Comparison of ENCODE assay signal across 9 cellular contexts in the genomic region with DNA sequence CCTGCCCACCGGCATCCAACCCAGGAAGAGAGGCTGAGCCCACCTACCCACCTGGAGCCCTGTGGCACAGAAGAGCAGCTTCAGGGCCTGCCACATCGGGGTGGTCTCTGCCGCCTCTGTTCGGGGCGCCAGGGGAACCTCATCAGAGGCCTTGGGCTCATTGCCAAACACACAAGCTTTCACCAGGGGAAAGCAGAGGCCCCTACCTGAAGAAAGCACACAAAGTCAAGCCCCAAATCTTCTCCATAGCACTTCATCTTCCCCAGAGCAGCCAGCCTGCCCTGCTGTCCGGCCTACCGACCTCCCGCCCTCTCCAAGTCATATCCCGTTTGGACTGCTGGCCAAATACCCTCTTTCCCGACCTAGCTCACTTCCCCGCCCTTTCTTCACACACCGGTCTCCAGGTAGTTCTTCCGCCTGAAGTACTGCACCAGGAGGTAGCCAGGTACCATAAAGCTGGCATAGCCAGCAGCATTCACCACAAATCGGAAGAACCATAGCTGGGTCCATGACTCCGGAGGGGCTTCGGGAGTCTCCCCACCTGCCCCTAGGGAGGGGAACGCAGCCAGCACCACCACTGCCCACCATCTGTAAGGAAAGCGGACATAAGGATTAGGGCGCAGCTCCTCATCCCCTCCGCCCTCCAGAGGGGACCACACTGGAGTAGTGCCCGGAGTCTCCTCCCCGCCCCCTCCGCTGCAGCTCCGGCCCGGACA. TPM values are rescaled to one million over a fixed set of nuclear protein-coding genes. Genes with fewer than 3 reads are reported as not detected.
DNase-seq lines count a peak whose midpoint lies in the region; ATAC-seq, FAIRE-seq and TF ChIP-seq lines count a peak whose summit lies in the region.
"Had no signal": no experiment of that assay in that cellular context is flagged by ENCODE, and none has a peak within 500 bp of the region (broad histone marks: within the 10 kb centered on the region; RNA-seq: fewer than 3 reads in every experiment).

No MANE protein-coding gene starts in this region.

- FAIRE-seq in A549 (lab: Jason Lieb, UNC): no peak
- FAIRE-seq: islet of Langerhans had no signal

- no peaks in the 10 kb centered on the region for H3K9me3 Mint-ChIP-seq in activated CD8-positive, alpha-beta T cell treated with anti-CD3 and anti-CD28 coated beads, Interleukin-2, amount 10 ng/mL, durations not matched to agents 7 days and 5 days (ENCODE audit: insufficient read depth)

- TF ChIP-seq RAD21 in A549 (conservative IDR thresholded peaks at IDR 0.05 in 1 of 2, IDR thresholded peaks at IDR 0.05 in 1 of 2): no peak

- DNase-seq in A549 (ENCODE audit: low read depth in 1 of 2, low spot score in 1 of 2): peak in 1 of 2 experiments; percentile 19
- no peak for DNase-seq in activated CD8-positive, alpha-beta T cell treated with anti-CD3 and anti-CD28 coated beads, Interleukin-2, amount 10 ng/mL, durations not matched to agents 7 days and 5 days
- no peak for DNase-seq in fibroblast of villous mesenchyme (ENCODE audit: low read depth)
- DNase-seq in retinal pigment epithelial cell (ENCODE audit: low read depth): no peak
- DNase-seq in OCI-M2 (lab: John Stamatoyannopoulos, UW; ENCODE audit: unreplicated experiment): no peak
- DNase-seq in NCI-H2081 treated with DMSO at 0.1 percent for 48 hours (lab: John Stamatoyannopoulos, UW): no peak
- DNase-seq in OCI-M1 (lab: John Stamatoyannopoulos, UW): no peak

- TF ChIP-seq EP300 in A549 (IDR thresholded peaks at IDR 0.05): no peak

- TF ChIP-seq CTCF in A549 (IDR thresholded peaks at IDR 0.05) (no peak), fibroblast of villous mesenchyme (IDR thresholded peaks at IDR 0.05; ENCODE audit: insufficient read depth, low read depth, low read length) (no peak), retinal pigment epithelial cell (conservative IDR thresholded peaks at IDR 0.05; ENCODE audit: low read depth, low read length) (peak; percentile 2)

- H3K9me3 ChIP-seq in A549: no peaks in the 10 kb centered on the region

- no peaks in the 10 kb centered on the region for H3K27me3 Mint-ChIP-seq in activated CD8-positive, alpha-beta T cell treated with anti-CD3 and anti-CD28 coated beads, Interleukin-2, amount 10 ng/mL, durations not matched to agents 7 days and 5 days (ENCODE audit: low read depth)

- CTCF ChIA-PET in A549 (lab: Yijun Ruan, JAX): interaction anchor here (0.6 to 3.7 kb wide), 15 partner anchors 10 to 160 kb away, joined by 3 to 29 read pairs (median 4); a partner anchor contains a TSS
- CTCF ChIA-PET in activated CD8-positive, alpha-beta T cell treated with anti-CD3 and anti-CD28 coated beads, Interleukin-2, amount 10 ng/mL, durations not matched to agents 7 days and 5 days (lab: Charles Lee): interaction anchor here (0.6 to 5.8 kb wide), 21 partner anchors 8 to 1252 kb away, joined by 3 to 75 read pairs (median 5); a partner anchor contains a TSS

- H3K4me2 ChIP-seq in A549: peak overlapping the region; percentile 88

- H3K4me1 Mint-ChIP-seq in activated CD8-positive, alpha-beta T cell treated with anti-CD3 and anti-CD28 coated beads, Interleukin-2, amount 10 ng/mL, durations not matched to agents 7 days and 5 days (ENCODE audit: low read depth): peaks cover 62% of the 10 kb centered on the region

- ATAC-seq in A549: peak; percentile 26 to 51
- ATAC-seq in GM19455 (IDR thresholded peaks at IDR 0.05; ENCODE audit: unreplicated experiment): peak; percentile 21
- ATAC-seq in activated CD8-positive, alpha-beta T cell treated with anti-CD3 and anti-CD28 coated beads, Interleukin-2, amount 10 ng/mL, durations not matched to agents 7 days and 5 days: peak; percentile 25

- H3K4me1 ChIP-seq in A549: peaks cover 33% of the 10 kb centered on the region

- 37% methylated on average over 19 of the region's 25 CpGs for WGBS in A549 (ENCODE audit: missing lambda C conversion rate)

- POLR2A ChIA-PET in A549 (lab: Yijun Ruan, JAX): interaction anchor here (1.2 to 1.7 kb wide), 2 partner anchors 10 to 160 kb away, joined by 4 to 38 read pairs; a partner anchor contains a TSS
- POLR2A ChIA-PET in activated CD8-positive, alpha-beta T cell treated with anti-CD3 and anti-CD28 coated beads, Interleukin-2, amount 10 ng/mL, durations not matched to agents 7 days and 5 days (lab: Charles Lee): interaction anchor here (0.9 to 3.7 kb wide), 8 partner anchors 10 to 627 kb away, joined by 3 to 104 read pairs (median 4); a partner anchor contains a TSS

- H3K4me3 Mint-ChIP-seq in activated CD8-positive, alpha-beta T cell treated with anti-CD3 and anti-CD28 coated beads, Interleukin-2, amount 10 ng/mL, durations not matched to agents 7 days and 5 days: peak overlapping the region; percentile 85

- peaks cover 70% of the 10 kb centered on the region for H3K36me3 Mint-ChIP-seq in activated CD8-positive, alpha-beta T cell treated with anti-CD3 and anti-CD28 coated beads, Interleukin-2, amount 10 ng/mL, durations not matched to agents 7 days and 5 days (ENCODE audit: low read depth)

- TF ChIP-seq POLR2A in A549 (IDR thresholded peaks at IDR 0.05; ENCODE audit: low read length): no peak

- peak overlapping the region; percentile 93 to 99 for H3K27ac ChIP-seq in A549

- H3K27ac Mint-ChIP-seq in activated CD8-positive, alpha-beta T cell treated with anti-CD3 and anti-CD28 coated beads, Interleukin-2, amount 10 ng/mL, durations not matched to agents 7 days and 5 days: peak overlapping the region; percentile 75

- H3K4me3 ChIP-seq in A549: peak overlapping the region; percentile 96
- peak overlapping the region; percentile 93 for H3K4me3 ChIP-seq in fibroblast of villous mesenchyme (ENCODE audit: low read depth, low read length)
- H3K4me3 ChIP-seq in retinal pigment epithelial cell (ENCODE audit: low read length): peak overlapping the region; percentile 83

TF ChIP-seq in A549, 52 proteins besides CTCF, POLR2A, EP300 and RAD21 (continues in another document):
- no peak for TF ChIP-seq CBX2 (IDR thresholded peaks at IDR 0.05; ENCODE audit: borderline replicate concordance, low read depth)
- TF ChIP-seq, protein P1, sequence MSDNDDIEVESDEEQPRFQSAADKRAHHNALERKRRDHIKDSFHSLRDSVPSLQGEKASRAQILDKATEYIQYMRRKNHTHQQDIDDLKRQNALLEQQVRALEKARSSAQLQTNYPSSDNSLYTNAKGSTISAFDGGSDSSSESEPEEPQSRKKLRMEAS (IDR thresholded peaks at IDR 0.05): no peak
- no peak for TF ChIP-seq RNF2 (IDR thresholded peaks at IDR 0.05; ENCODE audit: borderline replicate concordance, low read depth)
- no peak for TF ChIP-seq FOSB (CRISPR knock-in tag; IDR thresholded peaks at IDR 0.05)
- TF ChIP-seq ZC3H11A (IDR thresholded peaks at IDR 0.05): no peak
- no peak for TF ChIP-seq RFX5 (IDR thresholded peaks at IDR 0.05)
- TF ChIP-seq CHD4 (IDR thresholded peaks at IDR 0.05; ENCODE audit: borderline replicate concordance): no peak

RNA-seq across cellular contexts. Expression of a gene that starts 0.9 kb away (rescaled TPM):
- polyA plus RNA-seq in A549 (2011; rRNA removed) (44.5 and 61.4 TPM in 2 replicates), A549 (2017; fragmentation: RNase III; extraction: RNeasy Plus Mini Kit Qiagen cat#74134 plus additional on column Dnase treatment) (38.7 to 45.6 TPM (median 45.5 TPM) in 3 replicates)
- 56.6 and 84.2 TPM in 2 replicates for polyA plus RNA-seq in A549 (2012; cell fraction: cytosol; rRNA removed)
- 60.0 and 63.0 TPM in 2 replicates for polyA plus RNA-seq in A549 (2012; cell fraction: nucleus; rRNA removed)
- 44.0 and 52.2 TPM in 2 replicates for polyA minus RNA-seq in A549 (2011; rRNA and poly(A)+ RNA removed)
- total RNA-seq in activated CD8-positive, alpha-beta T cell treated with anti-CD3 and anti-CD28 coated beads, Interleukin-2, amount 10 ng/mL, durations not matched to agents 7 days and 5 days: 10 to 100 TPM; 31.6 to 32.8 TPM
- 84.7 and 92.8 TPM in 2 replicates for total RNA-seq in fibroblast of villous mesenchyme

RNA-seq across cellular contexts. Expression of a gene that starts 8.9 kb away (rescaled TPM):
- 6.2 and 6.3 TPM in 2 replicates for polyA plus RNA-seq in A549 (2011; rRNA removed)
- polyA plus RNA-seq in A549 (2012; cell fraction: cytosol; rRNA removed): 8.2 and 10.8 TPM in 2 replicates
- polyA plus RNA-seq in A549 (2012; cell fraction: nucleus; rRNA removed): 13.6 and 19.5 TPM in 2 replicates
- 5.6 to 9.1 TPM (median 6.0 TPM) in 3 replicates for polyA plus RNA-seq in A549 (2017; fragmentation: RNase III; extraction: RNeasy Plus Mini Kit Qiagen cat#74134 plus additional on column Dnase treatment)
- 2.8 and 4.1 TPM in 2 replicates for polyA minus RNA-seq in A549 (2011; rRNA and poly(A)+ RNA removed)
- total RNA-seq in activated CD8-positive, alpha-beta T cell treated with anti-CD3 and anti-CD28 coated beads, Interleukin-2, amount 10 ng/mL, durations not matched to agents 7 days and 5 days: 10 to 100 TPM; 14.1 to 16.9 TPM
- total RNA-seq in fibroblast of villous mesenchyme: 12.2 and 17.7 TPM in 2 replicates

RNA-seq across cellular contexts. Expression of a gene that starts 9.5 kb away (rescaled TPM):
- polyA plus RNA-seq in A549 (2011; rRNA removed) (1,080 and 1,155 TPM in 2 replicates), A549 (2017; fragmentation: RNase III; extraction: RNeasy Plus Mini Kit Qiagen cat#74134 plus additional on column Dnase treatment) (1,076 to 1,211 TPM (median 1,136 TPM) in 3 replicates)
- 735 and 808 TPM in 2 replicates for polyA plus RNA-seq in A549 (2012; cell fraction: cytosol; rRNA removed)
- 712 and 1,059 TPM in 2 replicates for polyA plus RNA-seq in A549 (2012; cell fraction: nucleus; rRNA removed)
- 601 and 692 TPM in 2 replicates for polyA minus RNA-seq in A549 (2011; rRNA and poly(A)+ RNA removed)
- 100 to 1,000 TPM; 741 to 755 TPM for total RNA-seq in activated CD8-positive, alpha-beta T cell treated with anti-CD3 and anti-CD28 coated beads, Interleukin-2, amount 10 ng/mL, durations not matched to agents 7 days and 5 days
- 573 and 928 TPM in 2 replicates for total RNA-seq in fibroblast of villous mesenchyme

RNA-seq across cellular contexts. Expression of a gene that starts 13.8 kb away (rescaled TPM):
- polyA plus RNA-seq in A549 (2011; rRNA removed) (0.01 TPM in 1 of 2 replicates, not detected in the other), A549 (2017; fragmentation: RNase III; extraction: RNeasy Plus Mini Kit Qiagen cat#74134 plus additional on column Dnase treatment) (0.01 to 0.03 TPM in 2 of 3 replicates, not detected in the other)
- polyA plus RNA-seq in A549 (2012; cell fraction: cytosol; rRNA removed): 0.01 TPM in 2 replicates
- polyA plus RNA-seq in A549 (2012; cell fraction: nucleus; rRNA removed): 0.02 and 0.04 TPM in 2 replicates
- polyA minus RNA-seq in A549 (2011; rRNA and poly(A)+ RNA removed): not detected in 2 replicates
- total RNA-seq in activated CD8-positive, alpha-beta T cell treated with anti-CD3 and anti-CD28 coated beads, Interleukin-2, amount 10 ng/mL, durations not matched to agents 7 days and 5 days: not detected
- under 0.01 TPM in 1 of 2 replicates, not detected in the other for total RNA-seq in fibroblast of villous mesenchyme

RNA-seq across cellular contexts. Expression of a gene that starts 33.1 kb away (rescaled TPM):
- polyA plus RNA-seq in A549 (2011; rRNA removed) (72.3 and 80.0 TPM in 2 replicates), A549 (2017; fragmentation: RNase III; extraction: RNeasy Plus Mini Kit Qiagen cat#74134 plus additional on column Dnase treatment) (45.6 to 49.1 TPM (median 47.1 TPM) in 3 replicates)
- polyA plus RNA-seq in A549 (2012; cell fraction: cytosol; rRNA removed): 112 and 143 TPM in 2 replicates
- 227 and 245 TPM in 2 replicates for polyA plus RNA-seq in A549 (2012; cell fraction: nucleus; rRNA removed)
- polyA minus RNA-seq in A549 (2011; rRNA and poly(A)+ RNA removed): 114 and 138 TPM in 2 replicates
- 10 to 100 TPM; 49.2 to 53.4 TPM for total RNA-seq in activated CD8-positive, alpha-beta T cell treated with anti-CD3 and anti-CD28 coated beads, Interleukin-2, amount 10 ng/mL, durations not matched to agents 7 days and 5 days
- total RNA-seq in fibroblast of villous mesenchyme: 7.1 and 9.5 TPM in 2 replicates
